1 cellular context compared by ENCODE assay signal in genomic region chr6:116828983-116829382, GRCh38.
TF ChIP-seq lines count a peak whose summit lies in the region.

A gene with protein sequence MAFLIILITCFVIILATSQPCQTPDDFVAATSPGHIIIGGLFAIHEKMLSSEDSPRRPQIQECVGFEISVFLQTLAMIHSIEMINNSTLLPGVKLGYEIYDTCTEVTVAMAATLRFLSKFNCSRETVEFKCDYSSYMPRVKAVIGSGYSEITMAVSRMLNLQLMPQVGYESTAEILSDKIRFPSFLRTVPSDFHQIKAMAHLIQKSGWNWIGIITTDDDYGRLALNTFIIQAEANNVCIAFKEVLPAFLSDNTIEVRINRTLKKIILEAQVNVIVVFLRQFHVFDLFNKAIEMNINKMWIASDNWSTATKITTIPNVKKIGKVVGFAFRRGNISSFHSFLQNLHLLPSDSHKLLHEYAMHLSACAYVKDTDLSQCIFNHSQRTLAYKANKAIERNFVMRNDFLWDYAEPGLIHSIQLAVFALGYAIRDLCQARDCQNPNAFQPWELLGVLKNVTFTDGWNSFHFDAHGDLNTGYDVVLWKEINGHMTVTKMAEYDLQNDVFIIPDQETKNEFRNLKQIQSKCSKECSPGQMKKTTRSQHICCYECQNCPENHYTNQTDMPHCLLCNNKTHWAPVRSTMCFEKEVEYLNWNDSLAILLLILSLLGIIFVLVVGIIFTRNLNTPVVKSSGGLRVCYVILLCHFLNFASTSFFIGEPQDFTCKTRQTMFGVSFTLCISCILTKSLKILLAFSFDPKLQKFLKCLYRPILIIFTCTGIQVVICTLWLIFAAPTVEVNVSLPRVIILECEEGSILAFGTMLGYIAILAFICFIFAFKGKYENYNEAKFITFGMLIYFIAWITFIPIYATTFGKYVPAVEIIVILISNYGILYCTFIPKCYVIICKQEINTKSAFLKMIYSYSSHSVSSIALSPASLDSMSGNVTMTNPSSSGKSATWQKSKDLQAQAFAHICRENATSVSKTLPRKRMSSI (minus strand): TSS chr6:116829083. CDS start chr6:116829013, 70 bp downstream.

TF ChIP-seq in HCT116, 20 proteins besides CTCF, POLR2A, EP300 and RAD21 (continued from another document):
- TF ChIP-seq REST (IDR thresholded peaks at IDR 0.05; ENCODE audit: low read depth) = no peak
- TF ChIP-seq, protein P1, sequence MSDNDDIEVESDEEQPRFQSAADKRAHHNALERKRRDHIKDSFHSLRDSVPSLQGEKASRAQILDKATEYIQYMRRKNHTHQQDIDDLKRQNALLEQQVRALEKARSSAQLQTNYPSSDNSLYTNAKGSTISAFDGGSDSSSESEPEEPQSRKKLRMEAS (IDR thresholded peaks at IDR 0.05) = no peak
